ENCODE assay signal across 8 cellular contexts in the genomic region with DNA sequence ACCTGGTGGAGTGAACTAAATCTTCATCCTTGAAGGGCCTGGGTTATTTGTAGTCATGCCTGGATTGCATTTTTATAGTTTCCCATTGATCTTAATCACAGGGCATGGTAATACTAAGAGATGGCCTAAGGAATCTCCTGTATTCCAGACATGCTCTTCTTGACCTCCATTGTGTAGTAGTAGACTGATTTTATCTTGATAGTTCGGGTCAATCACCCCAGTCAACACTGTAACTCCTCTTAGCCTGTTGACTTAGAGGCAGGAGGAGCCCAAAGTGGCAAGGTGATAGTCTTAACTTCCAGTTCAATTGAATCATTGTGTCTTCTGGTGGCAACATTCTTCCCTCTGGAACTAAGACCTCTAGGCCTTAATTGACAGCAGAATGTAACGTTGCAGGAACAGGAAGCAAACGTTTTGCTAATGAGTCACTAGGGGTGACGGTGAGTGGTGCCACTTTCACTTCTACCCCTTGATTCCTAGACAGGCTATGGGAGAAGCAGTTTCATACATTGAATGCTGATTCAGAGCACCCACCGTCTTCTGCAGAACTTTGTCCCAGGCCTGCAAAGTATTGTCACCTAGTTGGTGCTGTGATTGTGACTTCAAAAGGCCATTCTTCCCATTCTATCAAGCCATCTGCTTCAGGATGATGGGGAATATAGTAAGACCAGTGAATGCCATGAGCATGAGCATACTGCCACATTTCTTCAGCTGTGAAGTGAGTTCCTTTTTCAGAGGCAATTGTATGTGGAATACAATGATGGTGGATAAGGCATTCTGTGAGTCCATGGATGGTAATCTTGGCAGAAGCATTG. TPM values are rescaled to one million over a fixed set of nuclear protein-coding genes. Genes with fewer than 3 reads are reported as not detected.
DNase-seq lines count a peak whose midpoint lies in the region; ATAC-seq and TF ChIP-seq lines count a peak whose summit lies in the region.

No MANE protein-coding gene starts in this region.

- H3K9me3 Mint-ChIP-seq in stimulated activated naive CD8-positive, alpha-beta T cell treated with anti-CD3 and anti-CD28 coated beads, Interleukin-15, Interleukin-2, amounts not matched to agents 100 ng/mL and 50 ng/mL, for 24 hours, result no peaks in the 10 kb centered on the region

- TF ChIP-seq CTCF in AG09309 (IDR thresholded peaks at IDR 0.05; ENCODE audit: control insufficient read depth, insufficient read depth, low read depth, low read length, missing control alignments), result no peak
- no peak for TF ChIP-seq CTCF in epithelial cell of proximal tubule (conservative IDR thresholded peaks at IDR 0.05; ENCODE audit: low read depth, low read length)

- DNase-seq in AG09309 (ENCODE audit: low read depth), result peak; percentile 27
- peak; percentile 90 for DNase-seq in NOMO-1 treated with DMSO at 0.1 percent for 48 hours (lab: John Stamatoyannopoulos, UW; ENCODE audit: unreplicated experiment)
- DNase-seq in epithelial cell of proximal tubule (ENCODE audit: low read depth), result peak; percentile 85
- no peak for DNase-seq in NCI-H748 (lab: John Stamatoyannopoulos, UW; ENCODE audit: unreplicated experiment)
- no peak for DNase-seq in NCI-H2196 (lab: John Stamatoyannopoulos, UW; ENCODE audit: unreplicated experiment)

- no peak overlapping the region for H3K4me3 ChIP-seq in AG09309 (ENCODE audit: control insufficient read depth, low read depth, low read length)
- no peak overlapping the region for H3K4me3 ChIP-seq in epithelial cell of proximal tubule (ENCODE audit: low read depth, low read length)

- no peak overlapping the region for H3K4me3 Mint-ChIP-seq in stimulated activated naive CD8-positive, alpha-beta T cell treated with anti-CD3 and anti-CD28 coated beads, Interleukin-15, Interleukin-2, amounts not matched to agents 100 ng/mL and 50 ng/mL, for 24 hours

- ATAC-seq in GM21529 (IDR thresholded peaks at IDR 0.05; ENCODE audit: unreplicated experiment) (peak; percentile 86), HG02870 (IDR thresholded peaks at IDR 0.05; ENCODE audit: unreplicated experiment) (no peak)

- H3K36me3 Mint-ChIP-seq in stimulated activated naive CD8-positive, alpha-beta T cell treated with anti-CD3 and anti-CD28 coated beads, Interleukin-15, Interleukin-2, amounts not matched to agents 100 ng/mL and 50 ng/mL, for 24 hours (ENCODE audit: low read depth), result no peaks in the 10 kb centered on the region

- peaks cover 10% of the 10 kb centered on the region for H3K4me1 Mint-ChIP-seq in stimulated activated naive CD8-positive, alpha-beta T cell treated with anti-CD3 and anti-CD28 coated beads, Interleukin-15, Interleukin-2, amounts not matched to agents 100 ng/mL and 50 ng/mL, for 24 hours (ENCODE audit: low read depth)

- no peaks in the 10 kb centered on the region for H3K27me3 Mint-ChIP-seq in stimulated activated naive CD8-positive, alpha-beta T cell treated with anti-CD3 and anti-CD28 coated beads, Interleukin-15, Interleukin-2, amounts not matched to agents 100 ng/mL and 50 ng/mL, for 24 hours

- H3K27ac Mint-ChIP-seq in stimulated activated naive CD8-positive, alpha-beta T cell treated with anti-CD3 and anti-CD28 coated beads, Interleukin-15, Interleukin-2, amounts not matched to agents 100 ng/mL and 50 ng/mL, for 24 hours, result peak overlapping the region; percentile 63

RNA-seq across cellular contexts. Expression of gene PAPSS2, which starts 24.0 kb away (rescaled TPM):
- 15.6 and 24.4 TPM in 2 replicates for total RNA-seq in epithelial cell of proximal tubule

Comparison
In these comparisons a context has a peak if more than half of its experiments do, and no peak if none do; other contexts are left out.
1. DNase-seq: peak in AG09309 (single experiment), NOMO-1 treated with DMSO at 0.1 percent for 48 hours (single experiment) and epithelial cell of proximal tubule (single experiment); none in NCI-H748 (single experiment) and NCI-H2196 (single experiment).